ENCODE assay signal across 2 cellular contexts in genomic region chr12:2768224-2768961, GRCh38.
TF ChIP-seq lines count a peak whose summit lies in the region.

No MANE protein-coding gene starts in this region.

TF ChIP-seq in HepG2, 621 proteins besides CTCF, POLR2A, EP300 and RAD21:
- TF ChIP-seq ZSCAN30 (CRISPR knock-in tag; IDR thresholded peaks at IDR 0.05): no peak
- TF ChIP-seq MNT (IDR thresholded peaks at IDR 0.05): peak; percentile 76
- TF ChIP-seq GTF2F1 (IDR thresholded peaks at IDR 0.05; ENCODE audit: low read length): no peak
- TF ChIP-seq CERS6 (CRISPR knock-in tag; IDR thresholded peaks at IDR 0.05): no peak
- TF ChIP-seq ZNF746 (CRISPR knock-in tag; IDR thresholded peaks at IDR 0.05): no peak
- no peak for TF ChIP-seq ZHX1 (CRISPR knock-in tag; IDR thresholded peaks at IDR 0.05; ENCODE audit: low read depth)

TF ChIP-seq in GM12878, 131 proteins besides CTCF, POLR2A, EP300 and RAD21:
- TF ChIP-seq MXI1 (IDR thresholded peaks at IDR 0.05; ENCODE audit: low read depth, low read length): no peak
